8 cellular contexts compared by ENCODE assay signal in the genomic region with DNA sequence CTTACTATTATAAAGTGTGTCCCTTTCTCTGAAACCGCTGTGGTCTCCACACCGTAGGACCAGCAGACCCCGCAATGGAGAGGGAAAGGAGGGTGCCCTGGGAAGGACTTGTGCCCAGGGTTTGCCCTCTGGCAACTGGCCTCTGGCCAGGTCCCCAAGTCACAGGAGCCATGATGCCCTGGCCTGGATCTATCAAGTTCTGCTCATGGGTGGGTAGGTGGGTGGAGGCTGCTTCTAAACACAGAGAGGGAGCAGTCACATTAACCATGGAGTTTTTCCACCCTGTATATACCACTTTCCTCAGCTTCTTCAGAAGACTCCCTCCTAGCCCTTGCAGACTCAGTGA. TPM values are rescaled to one million over a fixed set of nuclear protein-coding genes. Genes with fewer than 3 reads are reported as not detected.
DNase-seq lines count a peak whose midpoint lies in the region; ATAC-seq and TF ChIP-seq lines count a peak whose summit lies in the region.

No MANE protein-coding gene starts in this region.

- no peaks in the 10 kb centered on the region for H3K9me3 Mint-ChIP-seq in CD4-positive, CD25-positive, alpha-beta regulatory T cell
- no peaks in the 10 kb centered on the region for H3K9me3 Mint-ChIP-seq in activated naive CD8-positive, alpha-beta T cell treated with anti-CD3 and anti-CD28 coated beads, Interleukin-2, amount 50 U/mL, for 24 hours
- H3K9me3 Mint-ChIP-seq in natural killer cell: no peaks in the 10 kb centered on the region

- no peak for TF ChIP-seq RAD21 in HCT116 (IDR thresholded peaks at IDR 0.05; ENCODE audit: low read depth)

- H3K27ac ChIP-seq in CD4-positive, CD25-positive, alpha-beta regulatory T cell (ENCODE audit: insufficient read depth, low read length, poor library complexity, severe bottlenecking): no peak overlapping the region
- H3K27ac ChIP-seq in HCT116 (ENCODE audit: low read depth, low read length): no peak overlapping the region; the same call in 1 of the 2 replicates

- no peaks in the 10 kb centered on the region for H3K9me3 ChIP-seq in CD4-positive, CD25-positive, alpha-beta regulatory T cell (ENCODE audit: control insufficient read depth in 2 of 2, low read length in 2 of 2)
- no peaks in the 10 kb centered on the region for H3K9me3 ChIP-seq in HCT116 (ENCODE audit: control insufficient read depth in 1 of 2, insufficient read depth in 1 of 2, low read depth in 1 of 2, low read length in 2 of 2)

- H3K4me1 ChIP-seq in CD4-positive, CD25-positive, alpha-beta regulatory T cell (ENCODE audit: control insufficient read depth, insufficient read depth, low read length, poor library complexity, severe bottlenecking): peaks cover 18% of the 10 kb centered on the region
- H3K4me1 ChIP-seq in HCT116 (ENCODE audit: control insufficient read depth in 1 of 2, insufficient read depth in 2 of 2, low read length in 2 of 2): peaks cover 13 to 19% of the 10 kb centered on the region in 2 experiments; a peak in 3 of 4 replicates

- no peaks in the 10 kb centered on the region for H3K79me2 ChIP-seq in HCT116 (ENCODE audit: insufficient read depth, low read length)

- no peak for TF ChIP-seq POLR2A in HCT116 (IDR thresholded peaks at IDR 0.05; ENCODE audit: borderline replicate concordance, extremely low read depth, insufficient read depth, insufficient read length)

- peak overlapping the region; percentile 95 for H3K4me2 ChIP-seq in HCT116 (ENCODE audit: low read length)

- no peak overlapping the region for H3K4me3 ChIP-seq in CD4-positive, CD25-positive, alpha-beta regulatory T cell (ENCODE audit: low read depth, low read length)
- peak overlapping the region in 1 of 2 experiments; percentile 62; a peak in 1 of 4 replicates for H3K4me3 ChIP-seq in HCT116 (replicated peaks in 1 of 2; ENCODE audit: low read depth in 1 of 2, low read length in 2 of 2)

- no peak for ATAC-seq in CD4-positive, CD25-positive, alpha-beta regulatory T cell (ENCODE audit: low read depth in 2 of 2)
- no peak for ATAC-seq in HCT116
- no peak for ATAC-seq in activated naive CD8-positive, alpha-beta T cell treated with anti-CD3 and anti-CD28 coated beads, Interleukin-2, amount 50 U/mL, for 24 hours
- ATAC-seq in natural killer cell: no peak
- ATAC-seq in HG03565 (IDR thresholded peaks at IDR 0.05; ENCODE audit: unreplicated experiment): no peak
- ATAC-seq in HG03520 (IDR thresholded peaks at IDR 0.05; ENCODE audit: unreplicated experiment): no peak

- H3K27ac Mint-ChIP-seq in CD4-positive, CD25-positive, alpha-beta regulatory T cell: no peak overlapping the region
- H3K27ac Mint-ChIP-seq in activated naive CD8-positive, alpha-beta T cell treated with anti-CD3 and anti-CD28 coated beads, Interleukin-2, amount 50 U/mL, for 24 hours: peak overlapping the region; percentile 5
- no peak overlapping the region for H3K27ac Mint-ChIP-seq in natural killer cell

- intact Hi-C loops in HCT116 (cut with micrococcal nuclease) (no loop called here), natural killer cell (cut with micrococcal nuclease) (no loop called here)

- no TSS peak for BruUV-seq in HCT116 (replicated peaks; lab: Mats Ljungman, UMichigan)

- peaks cover 53% of the 10 kb centered on the region for H3K27me3 Mint-ChIP-seq in CD4-positive, CD25-positive, alpha-beta regulatory T cell
- H3K27me3 Mint-ChIP-seq in activated naive CD8-positive, alpha-beta T cell treated with anti-CD3 and anti-CD28 coated beads, Interleukin-2, amount 50 U/mL, for 24 hours: peaks cover 30% of the 10 kb centered on the region
- H3K27me3 Mint-ChIP-seq in natural killer cell (ENCODE audit: low read depth in 2 of 2): peaks cover 15 to 29% of the 10 kb centered on the region in 2 donors

- no peak for DNase-seq in CD4-positive, CD25-positive, alpha-beta regulatory T cell
- DNase-seq in HCT116 (ENCODE audit: low read depth, low spot score): no peak
- no peak for DNase-seq in activated naive CD8-positive, alpha-beta T cell treated with anti-CD3 and anti-CD28 coated beads, Interleukin-2, amount 50 U/mL, for 24 hours
- no peak for DNase-seq in natural killer cell
- no peak for DNase-seq in activated gamma-delta T cell (lab: John Stamatoyannopoulos, UW)
- DNase-seq in AG08396 (ENCODE audit: low spot score): no peak

- H3K9ac ChIP-seq in HCT116 (ENCODE audit: low read length): peak overlapping the region; percentile 70

- no peaks in the 10 kb centered on the region for H3K36me3 Mint-ChIP-seq in CD4-positive, CD25-positive, alpha-beta regulatory T cell
- H3K36me3 Mint-ChIP-seq in activated naive CD8-positive, alpha-beta T cell treated with anti-CD3 and anti-CD28 coated beads, Interleukin-2, amount 50 U/mL, for 24 hours (ENCODE audit: low read depth): no peaks in the 10 kb centered on the region
- H3K36me3 Mint-ChIP-seq in natural killer cell: no peaks in the 10 kb centered on the region

- H3K27me3 ChIP-seq in CD4-positive, CD25-positive, alpha-beta regulatory T cell (ENCODE audit: control insufficient read depth, insufficient read depth, low read length): no peaks in the 10 kb centered on the region
- no peaks in the 10 kb centered on the region for H3K27me3 ChIP-seq in HCT116 (ENCODE audit: insufficient read depth, low read length)

- TF ChIP-seq CTCF in HCT116 (IDR thresholded peaks at IDR 0.05 in 2 of 3, conservative IDR thresholded peaks at IDR 0.05 in 1 of 3; ENCODE audit: borderline replicate concordance in 1 of 3, insufficient read depth in 1 of 3, low read depth in 2 of 3, low read length in 2 of 3) (no peak), natural killer cell (IDR thresholded peaks at IDR 0.05) (no peak)

- H3K36me3 ChIP-seq in CD4-positive, CD25-positive, alpha-beta regulatory T cell (ENCODE audit: control insufficient read depth, insufficient read depth, low read length): no peaks in the 10 kb centered on the region
- H3K36me3 ChIP-seq in HCT116 (ENCODE audit: control insufficient read depth in 1 of 2, insufficient read depth in 2 of 2, low read length in 2 of 2): no peaks in the 10 kb centered on the region

- H3K4me1 Mint-ChIP-seq in CD4-positive, CD25-positive, alpha-beta regulatory T cell: peaks cover 2 to 13% (median 6%) of the 10 kb centered on the region in 4 donors
- peaks cover 3% of the 10 kb centered on the region for H3K4me1 Mint-ChIP-seq in activated naive CD8-positive, alpha-beta T cell treated with anti-CD3 and anti-CD28 coated beads, Interleukin-2, amount 50 U/mL, for 24 hours
- H3K4me1 Mint-ChIP-seq in natural killer cell: peaks cover 11 to 12% of the 10 kb centered on the region in 2 donors

- CTCF ChIA-PET in HCT116 (lab: Charles Lee): no interaction called here

- RAD21 ChIA-PET in HCT116 (lab: Charles Lee; ENCODE audit: low non-redundant PET in 1 of 2, low total read pairs in 2 of 2, uncharacterized antibody in 2 of 2, unreplicated experiment in 2 of 2): no interaction called here

- POLR2A ChIA-PET in HCT116 (lab: Charles Lee): interaction anchor here (0.5 kb wide), 1 partner anchor 34 kb away, joined by 3 read pairs; no protein-coding TSS in a partner anchor

- no peak overlapping the region for H2AFZ ChIP-seq in HCT116 (ENCODE audit: low read depth, low read length, poor library complexity, severe bottlenecking)

- H4K20me1 ChIP-seq in HCT116 (ENCODE audit: insufficient read depth): no peaks in the 10 kb centered on the region

- H3K9me2 ChIP-seq in HCT116 (ENCODE audit: insufficient read depth): no peaks in the 10 kb centered on the region

- H3K4me3 Mint-ChIP-seq in CD4-positive, CD25-positive, alpha-beta regulatory T cell: peak overlapping the region; percentile 52 to 76 (median 58)
- peak overlapping the region; percentile 64 for H3K4me3 Mint-ChIP-seq in activated naive CD8-positive, alpha-beta T cell treated with anti-CD3 and anti-CD28 coated beads, Interleukin-2, amount 50 U/mL, for 24 hours
- H3K4me3 Mint-ChIP-seq in natural killer cell: peak overlapping the region; percentile 57

TF ChIP-seq in HCT116, 20 proteins besides CTCF, POLR2A, EP300 and RAD21 (continues in another document):
- TF ChIP-seq, protein P1, sequence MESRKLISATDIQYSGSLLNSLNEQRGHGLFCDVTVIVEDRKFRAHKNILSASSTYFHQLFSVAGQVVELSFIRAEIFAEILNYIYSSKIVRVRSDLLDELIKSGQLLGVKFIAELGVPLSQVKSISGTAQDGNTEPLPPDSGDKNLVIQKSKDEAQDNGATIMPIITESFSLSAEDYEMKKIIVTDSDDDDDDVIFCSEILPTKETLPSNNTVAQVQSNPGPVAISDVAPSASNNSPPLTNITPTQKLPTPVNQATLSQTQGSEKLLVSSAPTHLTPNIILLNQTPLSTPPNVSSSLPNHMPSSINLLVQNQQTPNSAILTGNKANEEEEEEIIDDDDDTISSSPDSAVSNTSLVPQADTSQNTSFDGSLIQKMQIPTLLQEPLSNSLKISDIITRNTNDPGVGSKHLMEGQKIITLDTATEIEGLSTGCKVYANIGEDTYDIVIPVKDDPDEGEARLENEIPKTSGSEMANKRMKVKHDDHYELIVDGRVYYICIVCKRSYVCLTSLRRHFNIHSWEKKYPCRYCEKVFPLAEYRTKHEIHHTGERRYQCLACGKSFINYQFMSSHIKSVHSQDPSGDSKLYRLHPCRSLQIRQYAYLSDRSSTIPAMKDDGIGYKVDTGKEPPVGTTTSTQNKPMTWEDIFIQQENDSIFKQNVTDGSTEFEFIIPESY (IDR thresholded peaks at IDR 0.05; ENCODE audit: extremely low read depth, insufficient replicate concordance, low read length): no peak
- no peak for TF ChIP-seq EZH2phosphoT487 (IDR thresholded peaks at IDR 0.05; ENCODE audit: borderline replicate concordance)

RNA-seq across cellular contexts. Expression of gene NEUROD2, which starts 9.4 kb away (rescaled TPM):
- total RNA-seq in CD4-positive, CD25-positive, alpha-beta regulatory T cell: not detected
- polyA plus RNA-seq in CD4-positive, CD25-positive, alpha-beta regulatory T cell: not detected
- total RNA-seq in HCT116 (2021; ENCODE audit: unreplicated experiment): not detected
- polyA plus RNA-seq in HCT116 (2012): 0.03 and 0.05 TPM in 2 replicates
- total RNA-seq in natural killer cell: not detected

RNA-seq across cellular contexts. Expression of gene PPP1R1B, which starts 9.7 kb away (rescaled TPM):
- total RNA-seq in CD4-positive, CD25-positive, alpha-beta regulatory T cell: not detected
- not detected for polyA plus RNA-seq in CD4-positive, CD25-positive, alpha-beta regulatory T cell
- total RNA-seq in HCT116 (2021; ENCODE audit: unreplicated experiment): 0.49 TPM
- polyA plus RNA-seq in HCT116 (2012): 0.40 and 0.56 TPM in 2 replicates
- not detected for total RNA-seq in natural killer cell

RNA-seq across cellular contexts. Expression of gene STARD3, which starts 19.9 kb away (rescaled TPM):
- 95.9 TPM for total RNA-seq in CD4-positive, CD25-positive, alpha-beta regulatory T cell
- 10 to 100 TPM; 45.4 to 48.6 (median 46.5) TPM for polyA plus RNA-seq in CD4-positive, CD25-positive, alpha-beta regulatory T cell
- 73.9 TPM for total RNA-seq in HCT116 (2021; ENCODE audit: unreplicated experiment)
- polyA plus RNA-seq in HCT116 (2012): 66.5 and 74.4 TPM in 2 replicates
- total RNA-seq in natural killer cell: 100 to 1,000 TPM in 2 of 3 donors, 10 to 100 TPM in 1; 97.1 to 115 (median 105) TPM

RNA-seq across cellular contexts. Expression of gene TCAP, which starts 48.1 kb away (rescaled TPM):
- total RNA-seq in CD4-positive, CD25-positive, alpha-beta regulatory T cell: 3.4 TPM
- under 1 TPM in 1 of 4 donors, not detected in 3; 0.07 TPM for polyA plus RNA-seq in CD4-positive, CD25-positive, alpha-beta regulatory T cell
- total RNA-seq in HCT116 (2021; ENCODE audit: unreplicated experiment) (1.5 TPM), natural killer cell (1 to 10 TPM; 1.3 to 3.8 (median 2.4) TPM)
- 0.77 and 1.0 TPM in 2 replicates for polyA plus RNA-seq in HCT116 (2012)

RNA-seq across cellular contexts. Expression of gene PNMT, which starts 51.2 kb away (rescaled TPM):
- 1.2 TPM for total RNA-seq in CD4-positive, CD25-positive, alpha-beta regulatory T cell
- polyA plus RNA-seq in CD4-positive, CD25-positive, alpha-beta regulatory T cell: not detected
- total RNA-seq in HCT116 (2021; ENCODE audit: unreplicated experiment) (not detected), natural killer cell (1 to 10 TPM; 1.2 to 2.5 (median 2.2) TPM)
- 0.09 and 0.10 TPM in 2 replicates for polyA plus RNA-seq in HCT116 (2012)
